ENCODE assay signal across 26 cellular contexts in the genomic region with DNA sequence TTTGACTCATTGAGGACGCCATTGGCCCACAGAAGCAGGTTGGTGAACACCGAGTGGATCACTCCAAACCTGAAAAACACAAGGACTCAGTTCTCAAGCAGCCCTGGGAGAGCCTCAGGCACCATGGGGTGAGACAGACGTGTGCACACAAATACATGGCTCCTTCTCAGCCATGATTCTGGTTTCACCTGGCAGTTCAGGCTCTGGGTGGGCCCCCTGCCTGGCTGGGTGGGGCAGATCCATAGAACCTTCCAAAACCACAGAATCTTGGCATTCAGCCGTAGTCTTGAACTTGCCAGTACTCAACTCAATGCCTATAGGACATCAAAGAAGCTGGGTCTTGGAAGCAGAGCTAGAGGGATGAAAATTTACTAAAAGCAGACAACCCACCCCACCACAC. TPM values are rescaled to one million over a fixed set of nuclear protein-coding genes. Genes with fewer than 3 reads are reported as not detected.
"Had no signal": no experiment of that assay in that cellular context is flagged by ENCODE, and none has a peak within 500 bp of the region (broad histone marks: within the 10 kb centered on the region; RNA-seq: fewer than 3 reads in every experiment).

No MANE protein-coding gene starts in this region.

- H3K36me3 ChIP-seq: adrenal gland, ascending aorta, WERI-Rb-1 had no signal

- H3K27me3 ChIP-seq: adrenal gland, ascending aorta had no signal

- H3K4me3 ChIP-seq: adrenal gland, ascending aorta, coronary artery, dorsolateral prefrontal cortex had no signal

- DNase-seq: activated B cell treated with CpG ODN at 0.5 μM for 24 hours; activated CD4-positive, alpha-beta T cell treated with anti-CD3 and anti-CD28 coated beads for 48 hours; activated CD4-positive, alpha-beta T cell treated with anti-CD3 and anti-CD28 coated beads, Interleukin-2, amount 50 U/mL, for 1 hour; activated CD4-positive, alpha-beta T cell treated with anti-CD3 and anti-CD28 coated beads, Interleukin-2, amount 50 U/mL, for 48 hours; activated CD8-positive, alpha-beta memory T cell treated with anti-CD3 and anti-CD28 coated beads for 24 hours; activated CD8-positive, alpha-beta T cell treated with anti-CD3 and anti-CD28 coated beads for 36 hours; activated effector memory CD4-positive, alpha-beta T cell treated with anti-CD3 and anti-CD28 coated beads, Interleukin-2, amount 50 U/mL, for 16 hours; activated naive CD4-positive, alpha-beta T cell treated with anti-CD3 and anti-CD28 coated beads for 36 hours; activated naive CD8-positive, alpha-beta T cell treated with anti-CD3 and anti-CD28 coated beads for 36 hours; activated naive CD8-positive, alpha-beta T cell treated with anti-CD3 and anti-CD28 coated beads, Interleukin-2, amount 50 U/mL, for 24 hours; activated T-cell treated with anti-CD3 and anti-CD28 coated beads, Interleukin-2, amount 50 U/mL, for 48 hours; adrenal gland; amygdala; dorsolateral prefrontal cortex; effector memory CD4-positive, alpha-beta T cell; endodermal cell; erythroblast; foreskin fibroblast; head of caudate nucleus; T-helper 1 cell; T-helper 17 cell; T1000; WERI-Rb-1 had no signal

- ATAC-seq: activated CD4-positive, CD25-positive, alpha-beta regulatory T cell treated with anti-CD3 and anti-CD28 coated beads, Interleukin-2, amount 50 U/mL, for 24 hours; activated CD8-positive, alpha-beta T cell treated with anti-CD3 and anti-CD28 coated beads for 36 hours; activated naive CD8-positive, alpha-beta T cell treated with anti-CD3 and anti-CD28 coated beads, Interleukin-2, amount 50 U/mL, for 24 hours; T-helper 17 cell had no signal

- H3K27ac ChIP-seq: adrenal gland, ascending aorta, coronary artery, WERI-Rb-1 had no signal

- H3K9me3 ChIP-seq: adrenal gland, ascending aorta had no signal

- H3K4me1 ChIP-seq: adrenal gland, ascending aorta had no signal

RNA-seq across cellular contexts. Expression of a gene that starts 24.2 kb away (rescaled TPM):
- polyA plus RNA-seq: adrenal gland had no signal
